Comparison of ENCODE assay signal across 8 cellular contexts in genomic region chr17:31548709-31549108, GRCh38.
DNase-seq lines count a peak whose midpoint lies in the region; ATAC-seq lines count a peak whose summit lies in the region.

No MANE protein-coding gene starts in this region.

- H3K27ac ChIP-seq in thymus (ENCODE audit: low read depth) = peak overlapping the region; percentile 31

- H3K9me3 Mint-ChIP-seq in T-helper 2 cell treated with Interferon-gamma antibody and Interleukin-4, amounts not matched to agents 5 μg/mL and 100 μg/mL, for 36 hours = no peaks in the 10 kb centered on the region
- H3K9me3 Mint-ChIP-seq in activated naive CD4-positive, alpha-beta T cell treated with anti-CD3 and anti-CD28 coated beads, Interleukin-2, amount 50 U/mL, for 72 hours = no peaks in the 10 kb centered on the region
- H3K9me3 Mint-ChIP-seq in immature natural killer cell = no peaks in the 10 kb centered on the region

- peaks cover 17% of the 10 kb centered on the region for H3K27me3 Mint-ChIP-seq in T-helper 2 cell treated with Interferon-gamma antibody and Interleukin-4, amounts not matched to agents 5 μg/mL and 100 μg/mL, for 36 hours (ENCODE audit: low read depth)
- peaks cover 11 to 25% (median 11%) of the 10 kb centered on the region in 3 donors for H3K27me3 Mint-ChIP-seq in immature natural killer cell (ENCODE audit: low read depth in 3 of 3)

- peak overlapping the region; percentile 90 for H3K4me3 ChIP-seq in thymus (ENCODE audit: low read length)

- H3K36me3 ChIP-seq in thymus (ENCODE audit: control insufficient read depth, insufficient read depth) = no peaks in the 10 kb centered on the region

- no peaks in the 10 kb centered on the region for H3K27me3 ChIP-seq in thymus (ENCODE audit: control insufficient read depth, insufficient read depth)

- no peak for ATAC-seq in activated naive CD4-positive, alpha-beta T cell treated with anti-CD3 and anti-CD28 coated beads, Interleukin-2, amount 50 U/mL, for 72 hours
- ATAC-seq in GM19023 (IDR thresholded peaks at IDR 0.05; ENCODE audit: unreplicated experiment) = no peak

- peak overlapping the region; percentile 84 for H3K27ac Mint-ChIP-seq in T-helper 2 cell treated with Interferon-gamma antibody and Interleukin-4, amounts not matched to agents 5 μg/mL and 100 μg/mL, for 36 hours
- peak overlapping the region; percentile 94 to 97 for H3K27ac Mint-ChIP-seq in activated naive CD4-positive, alpha-beta T cell treated with anti-CD3 and anti-CD28 coated beads, Interleukin-2, amount 50 U/mL, for 72 hours
- H3K27ac Mint-ChIP-seq in immature natural killer cell = peak overlapping the region; percentile 74 to 92 (median 91)

- 68% methylated on average over 5 of the region's 5 CpGs for WGBS in thymus

- peak overlapping the region; percentile 93 for H3K4me3 Mint-ChIP-seq in T-helper 2 cell treated with Interferon-gamma antibody and Interleukin-4, amounts not matched to agents 5 μg/mL and 100 μg/mL, for 36 hours
- H3K4me3 Mint-ChIP-seq in immature natural killer cell = peak overlapping the region; percentile 82 to 91 (median 90)

- H3K9me3 ChIP-seq in thymus (ENCODE audit: control insufficient read depth) = no peaks in the 10 kb centered on the region

- peaks cover 5% of the 10 kb centered on the region for H3K4me1 ChIP-seq in thymus (ENCODE audit: control insufficient read depth, insufficient read depth, low read length)

- DNase-seq in T-helper 2 cell treated with Interferon-gamma antibody and Interleukin-4, amounts not matched to agents 5 μg/mL and 100 μg/mL, for 36 hours (ENCODE audit: low spot score) = no peak
- DNase-seq in T-helper 2 cell (no peak), immature natural killer cell (no peak), NCI-H1417 (lab: John Stamatoyannopoulos, UW) (no peak)
- no peak for DNase-seq in activated naive CD4-positive, alpha-beta T cell treated with anti-CD3 and anti-CD28 coated beads, Interleukin-2, amount 50 U/mL, for 72 hours (ENCODE audit: low spot score in 2 of 2)
- DNase-seq in NK-92 treated with Interleukin-12 subunit alpha and Interleukin-12 subunit beta, amount 100 ng/mL, for 24 hours (lab: John Stamatoyannopoulos, UW) = no peak

- H3K36me3 Mint-ChIP-seq in T-helper 2 cell treated with Interferon-gamma antibody and Interleukin-4, amounts not matched to agents 5 μg/mL and 100 μg/mL, for 36 hours (ENCODE audit: low read depth) = no peaks in the 10 kb centered on the region
- peaks cover 6 to 11% of the 10 kb centered on the region in 2 donors for H3K36me3 Mint-ChIP-seq in activated naive CD4-positive, alpha-beta T cell treated with anti-CD3 and anti-CD28 coated beads, Interleukin-2, amount 50 U/mL, for 72 hours
- H3K36me3 Mint-ChIP-seq in immature natural killer cell = no peaks in the 10 kb centered on the region

- peaks cover 19% of the 10 kb centered on the region for H3K4me1 Mint-ChIP-seq in T-helper 2 cell treated with Interferon-gamma antibody and Interleukin-4, amounts not matched to agents 5 μg/mL and 100 μg/mL, for 36 hours (ENCODE audit: low read depth)
- peaks cover 16 to 24% of the 10 kb centered on the region in 2 donors for H3K4me1 Mint-ChIP-seq in immature natural killer cell
